In genomic region chr17:79982986-79983385, GRCh38 we compare ENCODE assay signal across 27 cellular contexts. TPM values are rescaled to one million over a fixed set of nuclear protein-coding genes. Genes with fewer than 3 reads are reported as not detected.
DNase-seq lines count a peak whose midpoint lies in the region; ATAC-seq, FAIRE-seq and TF ChIP-seq lines count a peak whose summit lies in the region.
"Had no signal": no experiment of that assay in that cellular context is flagged by ENCODE, and none has a peak within 500 bp of the region (broad histone marks: within the 10 kb centered on the region; RNA-seq: fewer than 3 reads in every experiment).

No MANE protein-coding gene starts in this region.

- H3K4me3 ChIP-seq in heart right ventricle (no peak overlapping the region), body of pancreas (no peak overlapping the region), lower lobe of right lung (no peak overlapping the region), upper lobe of right lung (no peak overlapping the region)
- H3K4me3 ChIP-seq: esophagus muscularis mucosa, hepatocyte, left ventricle myocardium inferior, MG63 had no signal

- no peaks in the 10 kb centered on the region for H3K9me3 ChIP-seq in heart right ventricle
- H3K9me3 ChIP-seq in body of pancreas, result no peaks in the 10 kb centered on the region
- H3K9me3 ChIP-seq in lower lobe of right lung, result no peaks in the 10 kb centered on the region
- H3K9me3 ChIP-seq in upper lobe of right lung, result no peaks in the 10 kb centered on the region
- H3K9me3 ChIP-seq: esophagus muscularis mucosa, left ventricle myocardium inferior, MG63, SK-N-SH had no signal

- ATAC-seq in Right ventricle myocardium inferior (no peak), heart right ventricle (no peak), body of pancreas (no peak), lower lobe of right lung (no peak), upper lobe of right lung (no peak), GM21526 (IDR thresholded peaks at IDR 0.05; ENCODE audit: low FRiP score, unreplicated experiment) (no peak)
- ATAC-seq: foreskin keratinocyte; naive thymus-derived CD4-positive, alpha-beta T cell had no signal

- WGBS in heart right ventricle, 2 donors, result 93 to 94% methylated on average over 17 of the region's 17 CpGs
- WGBS in body of pancreas, 2 donors, result 91 to 96% methylated on average over 16 to 17 of the region's 17 CpGs

- H3K27ac ChIP-seq in heart right ventricle (no peak overlapping the region), body of pancreas (no peak overlapping the region), lower lobe of right lung (no peak overlapping the region), upper lobe of right lung (no peak overlapping the region)
- H3K27ac ChIP-seq: esophagus muscularis mucosa, foreskin keratinocyte, hepatocyte, left ventricle myocardium inferior had no signal

- H3K36me3 ChIP-seq in heart right ventricle, result peaks cover 0 to 6% (median 0%) of the 10 kb centered on the region in 9 donors
- no peaks in the 10 kb centered on the region for H3K36me3 ChIP-seq in body of pancreas (replicated peaks in 1 of 2; ENCODE audit: insufficient read depth in 1 of 2, low read depth in 2 of 2)
- peaks cover 1% of the 10 kb centered on the region for H3K36me3 ChIP-seq in lower lobe of right lung
- no peaks in the 10 kb centered on the region for H3K36me3 ChIP-seq in upper lobe of right lung
- H3K36me3 ChIP-seq: left ventricle myocardium inferior, MG63 had no signal

- no peak for FAIRE-seq in GM12892 (lab: Jason Lieb, UNC)
- FAIRE-seq: bronchial epithelial cell, G401.6, HTR-8/SVneo, TTC549 had no signal

- peaks cover 0 to 16% (median 10%) of the 10 kb centered on the region in 9 donors for H3K4me1 ChIP-seq in heart right ventricle
- H3K4me1 ChIP-seq in body of pancreas, result peaks cover 17% of the 10 kb centered on the region
- peaks cover 14% of the 10 kb centered on the region for H3K4me1 ChIP-seq in lower lobe of right lung
- H3K4me1 ChIP-seq in upper lobe of right lung, result peaks cover 20% of the 10 kb centered on the region
- H3K4me1 ChIP-seq: foreskin keratinocyte had no signal

- intact Hi-C loops in Right ventricle myocardium inferior (cut with DNase I), result no loop called here
- intact Hi-C loops in heart right ventricle (cut with DNase I), result loop anchor here in 2 of 10 donors (10.0 kb wide), 4 partner anchors 58 to 238 kb away; no protein-coding TSS in a partner anchor
- intact Hi-C loops in body of pancreas (cut with DNase I), result loop anchor here (10.0 kb wide), 2 partner anchors 178 to 238 kb away; no protein-coding TSS in a partner anchor
- intact Hi-C loops in lower lobe of right lung (cut with DNase I), result no loop called here
- intact Hi-C loops in upper lobe of right lung (cut with DNase I), result no loop called here

- H3K27me3 ChIP-seq in heart right ventricle (no peaks in the 10 kb centered on the region), body of pancreas (no peaks in the 10 kb centered on the region), lower lobe of right lung (ENCODE audit: low read depth) (no peaks in the 10 kb centered on the region), upper lobe of right lung (no peaks in the 10 kb centered on the region)
- H3K27me3 ChIP-seq: esophagus muscularis mucosa, foreskin keratinocyte, hepatocyte, MG63 had no signal

- TF ChIP-seq POLR2A in body of pancreas (IDR thresholded peaks at IDR 0.05) (no peak), GM12892 (IDR thresholded peaks at IDR 0.05; ENCODE audit: low read depth, low read length) (no peak)

- TF ChIP-seq CTCF in heart right ventricle (IDR thresholded peaks at IDR 0.05) (no peak), body of pancreas (IDR thresholded peaks at IDR 0.05) (no peak), lower lobe of right lung (IDR thresholded peaks at IDR 0.05) (no peak), upper lobe of right lung (IDR thresholded peaks at IDR 0.05) (no peak)

- DNase-seq in Right ventricle myocardium inferior (ENCODE audit: missing footprints) (peak; percentile 56), heart right ventricle (no peak), body of pancreas (peak in 3 of 4 donors; percentile 4 to 8 (median 7)), lower lobe of right lung (peak; percentile 41), upper lobe of right lung (peak; percentile 51), GM12892 (ENCODE audit: insufficient read length) (no peak), medulla oblongata (ENCODE audit: extremely low spot score) (no peak)
- DNase-seq: activated CD8-positive, alpha-beta memory T cell treated with anti-CD3 and anti-CD28 coated beads for 24 hours; cortex of kidney; foreskin keratinocyte; KG1; left ventricle myocardium inferior; MG63; naive thymus-derived CD4-positive, alpha-beta T cell; NCI-H2029 treated with DMSO at 0.1 percent for 48 hours; NCI-H2227 treated with DMSO at 0.1 percent for 48 hours; NCI-H82; RPMI8226; trophoblast cell had no signal

RNA-seq across cellular contexts. Expression of gene TBC1D16, which starts 52.7 kb away (rescaled TPM):
- 16.3 TPM for total RNA-seq in Right ventricle myocardium inferior
- 10 to 100 TPM; 13.5 to 23.3 (median 17.7) TPM for total RNA-seq in heart right ventricle
- polyA plus RNA-seq in heart right ventricle, result 1 to 10 TPM; 4.8 to 5.7 TPM
- 10 to 100 TPM; 21.0 to 37.2 TPM for total RNA-seq in body of pancreas
- 24.7 TPM for total RNA-seq in lower lobe of right lung
- total RNA-seq in upper lobe of right lung, result 21.7 TPM
- 0.45 TPM for polyA plus RNA-seq in GM12892 (2012; ENCODE audit: missing spikeins)

RNA-seq across cellular contexts. Expression of gene CCDC40, which starts 53.5 kb away (rescaled TPM):
- total RNA-seq in Right ventricle myocardium inferior (5.4 TPM), heart right ventricle (1 to 10 TPM; 3.4 to 8.9 (median 6.8) TPM), body of pancreas (10 to 100 TPM in 1 of 2 donors, 1 to 10 TPM in 1; 2.9 to 13.5 TPM), lower lobe of right lung (14.1 TPM), upper lobe of right lung (3.5 TPM)
- 1 to 10 TPM; 2.0 to 5.8 TPM for polyA plus RNA-seq in heart right ventricle
- polyA plus RNA-seq in GM12892 (2012; ENCODE audit: missing spikeins), result 0.25 TPM
- polyA plus RNA-seq: naive thymus-derived CD4-positive, alpha-beta T cell had no signal

Comparison
In these comparisons a context has a peak if more than half of its experiments do, and no peak if none do; other contexts are left out.
1. DNase-seq: peak in Right ventricle myocardium inferior (single experiment), body of pancreas (3 of 4), lower lobe of right lung (single experiment) and upper lobe of right lung (single experiment); none in heart right ventricle (0 of 2), GM12892 (single experiment) and medulla oblongata (single experiment).